1 cellular context compared by ENCODE assay signal in genomic region chr11:3044004-3044403, GRCh38.
TF ChIP-seq lines count a peak whose summit lies in the region.

No MANE protein-coding gene starts in this region.

TF ChIP-seq in SK-N-SH, 30 proteins besides CTCF, POLR2A, EP300 and RAD21 (continued from another document):
- TF ChIP-seq, protein P1, sequence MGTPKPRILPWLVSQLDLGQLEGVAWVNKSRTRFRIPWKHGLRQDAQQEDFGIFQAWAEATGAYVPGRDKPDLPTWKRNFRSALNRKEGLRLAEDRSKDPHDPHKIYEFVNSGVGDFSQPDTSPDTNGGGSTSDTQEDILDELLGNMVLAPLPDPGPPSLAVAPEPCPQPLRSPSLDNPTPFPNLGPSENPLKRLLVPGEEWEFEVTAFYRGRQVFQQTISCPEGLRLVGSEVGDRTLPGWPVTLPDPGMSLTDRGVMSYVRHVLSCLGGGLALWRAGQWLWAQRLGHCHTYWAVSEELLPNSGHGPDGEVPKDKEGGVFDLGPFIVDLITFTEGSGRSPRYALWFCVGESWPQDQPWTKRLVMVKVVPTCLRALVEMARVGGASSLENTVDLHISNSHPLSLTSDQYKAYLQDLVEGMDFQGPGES (IDR thresholded peaks at IDR 0.05; ENCODE audit: low read depth, low read length) = no peak
- TF ChIP-seq NFIC (IDR thresholded peaks at IDR 0.05; ENCODE audit: borderline replicate concordance) (no peak), RCOR1 (IDR thresholded peaks at IDR 0.05; ENCODE audit: low read length) (no peak), ELF1 (IDR thresholded peaks at IDR 0.05) (no peak), TEAD4 (IDR thresholded peaks at IDR 0.05; ENCODE audit: borderline replicate concordance, insufficient read depth) (no peak)
- TF ChIP-seq, protein P2, sequence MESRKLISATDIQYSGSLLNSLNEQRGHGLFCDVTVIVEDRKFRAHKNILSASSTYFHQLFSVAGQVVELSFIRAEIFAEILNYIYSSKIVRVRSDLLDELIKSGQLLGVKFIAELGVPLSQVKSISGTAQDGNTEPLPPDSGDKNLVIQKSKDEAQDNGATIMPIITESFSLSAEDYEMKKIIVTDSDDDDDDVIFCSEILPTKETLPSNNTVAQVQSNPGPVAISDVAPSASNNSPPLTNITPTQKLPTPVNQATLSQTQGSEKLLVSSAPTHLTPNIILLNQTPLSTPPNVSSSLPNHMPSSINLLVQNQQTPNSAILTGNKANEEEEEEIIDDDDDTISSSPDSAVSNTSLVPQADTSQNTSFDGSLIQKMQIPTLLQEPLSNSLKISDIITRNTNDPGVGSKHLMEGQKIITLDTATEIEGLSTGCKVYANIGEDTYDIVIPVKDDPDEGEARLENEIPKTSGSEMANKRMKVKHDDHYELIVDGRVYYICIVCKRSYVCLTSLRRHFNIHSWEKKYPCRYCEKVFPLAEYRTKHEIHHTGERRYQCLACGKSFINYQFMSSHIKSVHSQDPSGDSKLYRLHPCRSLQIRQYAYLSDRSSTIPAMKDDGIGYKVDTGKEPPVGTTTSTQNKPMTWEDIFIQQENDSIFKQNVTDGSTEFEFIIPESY (IDR thresholded peaks at IDR 0.05; ENCODE audit: borderline replicate concordance, low read depth) = no peak
